In genomic region chr5:177265395-177265794, GRCh38 we compare ENCODE assay signal across 1 cellular context.
TF ChIP-seq lines count a peak whose summit lies in the region.

No MANE protein-coding gene starts in this region.

TF ChIP-seq in GM23338, 12 proteins besides CTCF, POLR2A, EP300 and RAD21 (continued from another document):
- TF ChIP-seq, protein P1, sequence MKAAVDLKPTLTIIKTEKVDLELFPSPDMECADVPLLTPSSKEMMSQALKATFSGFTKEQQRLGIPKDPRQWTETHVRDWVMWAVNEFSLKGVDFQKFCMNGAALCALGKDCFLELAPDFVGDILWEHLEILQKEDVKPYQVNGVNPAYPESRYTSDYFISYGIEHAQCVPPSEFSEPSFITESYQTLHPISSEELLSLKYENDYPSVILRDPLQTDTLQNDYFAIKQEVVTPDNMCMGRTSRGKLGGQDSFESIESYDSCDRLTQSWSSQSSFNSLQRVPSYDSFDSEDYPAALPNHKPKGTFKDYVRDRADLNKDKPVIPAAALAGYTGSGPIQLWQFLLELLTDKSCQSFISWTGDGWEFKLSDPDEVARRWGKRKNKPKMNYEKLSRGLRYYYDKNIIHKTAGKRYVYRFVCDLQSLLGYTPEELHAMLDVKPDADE (IDR thresholded peaks at IDR 0.05) = no peak
- TF ChIP-seq, protein P2, sequence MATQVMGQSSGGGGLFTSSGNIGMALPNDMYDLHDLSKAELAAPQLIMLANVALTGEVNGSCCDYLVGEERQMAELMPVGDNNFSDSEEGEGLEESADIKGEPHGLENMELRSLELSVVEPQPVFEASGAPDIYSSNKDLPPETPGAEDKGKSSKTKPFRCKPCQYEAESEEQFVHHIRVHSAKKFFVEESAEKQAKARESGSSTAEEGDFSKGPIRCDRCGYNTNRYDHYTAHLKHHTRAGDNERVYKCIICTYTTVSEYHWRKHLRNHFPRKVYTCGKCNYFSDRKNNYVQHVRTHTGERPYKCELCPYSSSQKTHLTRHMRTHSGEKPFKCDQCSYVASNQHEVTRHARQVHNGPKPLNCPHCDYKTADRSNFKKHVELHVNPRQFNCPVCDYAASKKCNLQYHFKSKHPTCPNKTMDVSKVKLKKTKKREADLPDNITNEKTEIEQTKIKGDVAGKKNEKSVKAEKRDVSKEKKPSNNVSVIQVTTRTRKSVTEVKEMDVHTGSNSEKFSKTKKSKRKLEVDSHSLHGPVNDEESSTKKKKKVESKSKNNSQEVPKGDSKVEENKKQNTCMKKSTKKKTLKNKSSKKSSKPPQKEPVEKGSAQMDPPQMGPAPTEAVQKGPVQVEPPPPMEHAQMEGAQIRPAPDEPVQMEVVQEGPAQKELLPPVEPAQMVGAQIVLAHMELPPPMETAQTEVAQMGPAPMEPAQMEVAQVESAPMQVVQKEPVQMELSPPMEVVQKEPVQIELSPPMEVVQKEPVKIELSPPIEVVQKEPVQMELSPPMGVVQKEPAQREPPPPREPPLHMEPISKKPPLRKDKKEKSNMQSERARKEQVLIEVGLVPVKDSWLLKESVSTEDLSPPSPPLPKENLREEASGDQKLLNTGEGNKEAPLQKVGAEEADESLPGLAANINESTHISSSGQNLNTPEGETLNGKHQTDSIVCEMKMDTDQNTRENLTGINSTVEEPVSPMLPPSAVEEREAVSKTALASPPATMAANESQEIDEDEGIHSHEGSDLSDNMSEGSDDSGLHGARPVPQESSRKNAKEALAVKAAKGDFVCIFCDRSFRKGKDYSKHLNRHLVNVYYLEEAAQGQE (IDR thresholded peaks at IDR 0.05; ENCODE audit: unreplicated experiment) = no peak
- TF ChIP-seq ZNF331 (CRISPR knock-in tag; IDR thresholded peaks at IDR 0.05; ENCODE audit: low read depth) = no peak
